ENCODE assay signal across 1 cellular context in the genomic region with DNA sequence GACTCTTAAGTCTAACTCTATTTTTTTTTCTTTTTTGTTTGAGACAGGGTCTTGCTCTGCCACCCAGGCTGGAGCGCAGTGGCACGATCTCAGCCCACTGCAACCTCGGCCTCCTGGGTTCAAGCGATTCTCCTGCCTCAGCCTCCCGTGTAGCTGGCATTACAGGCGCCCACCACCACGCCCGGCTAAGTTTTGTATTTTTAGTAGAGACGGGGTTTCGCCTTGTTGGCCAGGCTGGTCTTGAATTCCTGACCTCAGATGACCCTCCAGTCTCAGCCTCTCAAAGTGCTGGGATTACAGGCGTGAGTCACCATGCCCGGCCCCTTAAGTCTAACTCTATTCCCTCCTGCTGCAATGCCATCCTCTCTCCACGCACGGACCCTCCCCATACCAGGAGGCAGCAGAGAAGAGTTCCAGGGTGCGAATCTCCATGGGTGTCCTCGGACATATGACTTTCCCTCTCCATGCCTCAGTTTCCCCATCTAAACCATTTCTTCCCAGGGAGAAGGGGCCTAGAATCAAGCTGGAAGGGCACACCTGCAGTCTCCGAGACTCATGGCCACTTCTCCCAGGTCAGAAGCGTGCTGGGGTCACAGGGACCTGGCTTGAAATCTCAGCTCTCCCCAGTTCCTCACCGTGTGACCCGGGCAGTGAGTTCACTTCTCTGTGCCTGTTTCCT.
TF ChIP-seq lines count a peak whose summit lies in the region.

No MANE protein-coding gene starts in this region.

TF ChIP-seq in K562, 482 proteins besides CTCF, POLR2A, EP300 and RAD21 (continued from another document):
- peak in 1 of 2 experiments; percentile 22; a peak in 3 of 4 replicates for TF ChIP-seq KDM1A (IDR thresholded peaks at IDR 0.05)
- TF ChIP-seq SMAD4 (CRISPR knock-in tag; conservative IDR thresholded peaks at IDR 0.05), result 0 out of 2 replicates have a peak, but pooled peaks have one; percentile 17
- TF ChIP-seq HNRNPL (IDR thresholded peaks at IDR 0.05; ENCODE audit: low read depth, low read length), result 0 out of 2 replicates have a peak, but pooled peaks have one; percentile 5
